In genomic region chr10:31833753-31834152, GRCh38 we compare ENCODE assay signal across 23 cellular contexts.
DNase-seq lines count a peak whose midpoint lies in the region; ATAC-seq and TF ChIP-seq lines count a peak whose summit lies in the region.
"Had no signal": no experiment of that assay in that cellular context is flagged by ENCODE, and none has a peak within 500 bp of the region (broad histone marks: within the 10 kb centered on the region; RNA-seq: fewer than 3 reads in every experiment).

No MANE protein-coding gene starts in this region.

- peaks cover 0 to 5% (median 0%) of the 10 kb centered on the region in 3 experiments for H3K36me3 ChIP-seq in naive thymus-derived CD4-positive, alpha-beta T cell (ENCODE audit: control insufficient read depth in 2 of 3, insufficient read depth in 3 of 3, low read length in 3 of 3)
- H3K36me3 ChIP-seq: HAP-1 had no signal

- no peaks in the 10 kb centered on the region for H3K27me3 ChIP-seq in naive thymus-derived CD4-positive, alpha-beta T cell (ENCODE audit: control insufficient read depth in 2 of 2, insufficient read depth in 2 of 2, low read length in 2 of 2)

- no peak for ATAC-seq in T-helper 17 cell
- ATAC-seq in naive thymus-derived CD4-positive, alpha-beta T cell: no peak

- H3K4me1 Mint-ChIP-seq in activated naive CD8-positive, alpha-beta T cell (ENCODE audit: low read depth): peaks cover 8% of the 10 kb centered on the region
- peaks cover 5% of the 10 kb centered on the region for H3K4me1 Mint-ChIP-seq in activated naive CD8-positive, alpha-beta T cell treated with anti-CD3 and anti-CD28 coated beads for 36 hours
- H3K4me1 Mint-ChIP-seq in T-helper 17 cell (peaks cover 9% of the 10 kb centered on the region), mesothelial cell of epicardium (peaks cover 16% of the 10 kb centered on the region)
- peaks cover 0 to 23% (median 18%) of the 10 kb centered on the region in 7 donors for H3K4me1 Mint-ChIP-seq in naive thymus-derived CD4-positive, alpha-beta T cell

- H3K4me3 ChIP-seq in naive thymus-derived CD4-positive, alpha-beta T cell (ENCODE audit: low read length): no peak overlapping the region
- H3K4me3 ChIP-seq: GM23248, HAP-1, PC-9, SK-N-MC had no signal

- CTCF ChIA-PET in naive thymus-derived CD4-positive, alpha-beta T cell (lab: Charles Lee): no interaction called here

- no peaks in the 10 kb centered on the region for H3K27me3 Mint-ChIP-seq in activated naive CD8-positive, alpha-beta T cell
- H3K27me3 Mint-ChIP-seq in activated naive CD8-positive, alpha-beta T cell treated with anti-CD3 and anti-CD28 coated beads for 36 hours: no peaks in the 10 kb centered on the region
- no peaks in the 10 kb centered on the region for H3K27me3 Mint-ChIP-seq in T-helper 17 cell
- H3K27me3 Mint-ChIP-seq in naive thymus-derived CD4-positive, alpha-beta T cell: no peaks in the 10 kb centered on the region
- H3K27me3 Mint-ChIP-seq in mesothelial cell of epicardium (ENCODE audit: low read depth): no peaks in the 10 kb centered on the region
- H3K27me3 Mint-ChIP-seq: B cell had no signal

- no peaks in the 10 kb centered on the region for H3K9me3 Mint-ChIP-seq in activated naive CD8-positive, alpha-beta T cell (ENCODE audit: low read depth)
- no peaks in the 10 kb centered on the region for H3K9me3 Mint-ChIP-seq in activated naive CD8-positive, alpha-beta T cell treated with anti-CD3 and anti-CD28 coated beads for 36 hours
- no peaks in the 10 kb centered on the region for H3K9me3 Mint-ChIP-seq in naive thymus-derived CD4-positive, alpha-beta T cell
- H3K9me3 Mint-ChIP-seq in mesothelial cell of epicardium: no peaks in the 10 kb centered on the region

- TF ChIP-seq CTCF in mesothelial cell of epicardium (IDR thresholded peaks at IDR 0.05; ENCODE audit: unreplicated experiment): no peak

- intact Hi-C loops in naive thymus-derived CD4-positive, alpha-beta T cell (cut with micrococcal nuclease): no loop called here

- peak overlapping the region; percentile 28 for H3K27ac Mint-ChIP-seq in activated naive CD8-positive, alpha-beta T cell
- no peak overlapping the region for H3K27ac Mint-ChIP-seq in activated naive CD8-positive, alpha-beta T cell treated with anti-CD3 and anti-CD28 coated beads for 36 hours
- H3K27ac Mint-ChIP-seq in T-helper 17 cell: peak overlapping the region; percentile 81
- peak overlapping the region in 5 of 9 donors; percentile 1 to 72 (median 9) for H3K27ac Mint-ChIP-seq in naive thymus-derived CD4-positive, alpha-beta T cell
- no peak overlapping the region for H3K27ac Mint-ChIP-seq in mesothelial cell of epicardium
- H3K27ac Mint-ChIP-seq: B cell had no signal

- peaks cover 8% of the 10 kb centered on the region for H3K36me3 Mint-ChIP-seq in activated naive CD8-positive, alpha-beta T cell
- no peaks in the 10 kb centered on the region for H3K36me3 Mint-ChIP-seq in activated naive CD8-positive, alpha-beta T cell treated with anti-CD3 and anti-CD28 coated beads for 36 hours
- H3K36me3 Mint-ChIP-seq in T-helper 17 cell (ENCODE audit: low read depth) (peaks cover 7% of the 10 kb centered on the region), mesothelial cell of epicardium (peaks cover 2% of the 10 kb centered on the region)
- H3K36me3 Mint-ChIP-seq in naive thymus-derived CD4-positive, alpha-beta T cell: peaks cover 1 to 29% (median 12%) of the 10 kb centered on the region in 5 donors

- no peaks in the 10 kb centered on the region for H3K9me3 ChIP-seq in T-helper 17 cell (ENCODE audit: control insufficient read depth, low read length, poor library complexity, severe bottlenecking)
- no peaks in the 10 kb centered on the region for H3K9me3 ChIP-seq in naive thymus-derived CD4-positive, alpha-beta T cell (ENCODE audit: control insufficient read depth in 2 of 3, low read length in 3 of 3)
- H3K9me3 ChIP-seq: HAP-1 had no signal

- no peak overlapping the region for H3K27ac ChIP-seq in naive thymus-derived CD4-positive, alpha-beta T cell (ENCODE audit: low read depth, low read length)
- H3K27ac ChIP-seq: GM23248, PC-9, RWPE1, SK-N-MC had no signal

- peaks cover 0 to 6% of the 10 kb centered on the region in 2 donors for H3K4me1 ChIP-seq in naive thymus-derived CD4-positive, alpha-beta T cell (ENCODE audit: control insufficient read depth in 2 of 2, insufficient read depth in 2 of 2, low read length in 2 of 2)

- DNase-seq in activated naive CD8-positive, alpha-beta T cell treated with anti-CD3 and anti-CD28 coated beads for 36 hours: no peak
- no peak for DNase-seq in T-helper 17 cell
- DNase-seq in naive thymus-derived CD4-positive, alpha-beta T cell: no peak
- DNase-seq in DMS79 treated with DMSO at 0.1 percent for 48 hours (lab: John Stamatoyannopoulos, UW): no peak
- no peak for DNase-seq in mesothelial cell of epicardium (ENCODE audit: low spot score in 2 of 2, unreplicated experiment in 2 of 2)
- DNase-seq in T-helper 1 cell: no peak
- DNase-seq: COR-L47, GM23248, KG1, NCI-H1092, NCI-H1436, NCI-H187 treated with DMSO at 0.1 percent for 48 hours, NCI-H2107, NCI-H226, NCI-H510A treated with DMSO at 0.1 percent for 48 hours, NCI-H748 treated with DMSO at 0.1 percent for 48 hours, PC-9, SHP77 treated with DMSO at 0.1 percent for 48 hours had no signal

- POLR2A ChIA-PET in naive thymus-derived CD4-positive, alpha-beta T cell (lab: Charles Lee): no interaction called here

- H3K4me3 Mint-ChIP-seq in activated naive CD8-positive, alpha-beta T cell: no peak overlapping the region
- H3K4me3 Mint-ChIP-seq in activated naive CD8-positive, alpha-beta T cell treated with anti-CD3 and anti-CD28 coated beads for 36 hours: no peak overlapping the region
- no peak overlapping the region for H3K4me3 Mint-ChIP-seq in T-helper 17 cell
- no peak overlapping the region for H3K4me3 Mint-ChIP-seq in naive thymus-derived CD4-positive, alpha-beta T cell
- H3K4me3 Mint-ChIP-seq in mesothelial cell of epicardium: no peak overlapping the region
- H3K4me3 Mint-ChIP-seq: B cell had no signal

Comparison
In these comparisons a context has a peak if more than half of its experiments do, and no peak if none do; other contexts are left out.
1. H3K27ac Mint-ChIP-seq: peak in activated naive CD8-positive, alpha-beta T cell (single experiment), T-helper 17 cell (single experiment) and naive thymus-derived CD4-positive, alpha-beta T cell (5 of 9); none in activated naive CD8-positive, alpha-beta T cell treated with anti-CD3 and anti-CD28 coated beads for 36 hours (single experiment) and mesothelial cell of epicardium (single experiment).